Comparison of ENCODE assay signal across 1 cellular context in the genomic region with DNA sequence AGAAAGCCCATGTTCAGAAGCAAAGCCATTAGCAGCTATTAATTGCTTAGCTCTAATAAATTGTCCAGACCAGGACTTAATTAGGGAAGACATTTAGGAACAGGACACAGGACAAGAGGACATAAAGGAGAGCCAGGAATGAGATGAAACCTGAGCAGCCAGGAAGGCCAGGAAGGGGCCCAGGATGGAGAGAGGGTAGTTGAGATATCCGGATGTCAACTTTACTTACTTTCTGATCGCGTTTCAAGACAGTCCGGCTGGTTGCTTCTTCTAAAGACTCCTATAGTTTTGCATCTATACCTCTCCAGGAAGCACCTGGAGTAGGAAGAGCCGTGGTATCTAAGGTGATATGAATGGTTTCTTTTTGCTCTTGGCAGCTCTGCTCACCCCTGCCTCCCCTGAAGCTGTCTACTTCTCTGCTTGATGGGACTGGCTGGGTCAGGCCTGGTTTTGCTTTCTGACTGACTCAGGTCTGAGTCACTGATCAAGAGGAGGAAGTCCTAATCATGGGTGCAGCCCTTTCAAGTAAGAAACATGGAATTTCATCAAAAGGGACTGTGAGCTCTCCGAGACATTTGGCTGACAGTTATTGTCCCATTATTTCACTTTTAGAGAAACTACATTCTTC.
A peak's percentile ranks its signal among the peaks of the same experiment; 100 is the strongest.
TF ChIP-seq lines count a peak whose summit lies in the region.

No MANE protein-coding gene starts in this region.

TF ChIP-seq in SK-N-SH, 30 proteins besides CTCF, POLR2A, EP300 and RAD21 (continued from another document):
- TF ChIP-seq, protein P1, sequence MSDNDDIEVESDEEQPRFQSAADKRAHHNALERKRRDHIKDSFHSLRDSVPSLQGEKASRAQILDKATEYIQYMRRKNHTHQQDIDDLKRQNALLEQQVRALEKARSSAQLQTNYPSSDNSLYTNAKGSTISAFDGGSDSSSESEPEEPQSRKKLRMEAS (IDR thresholded peaks at IDR 0.05; ENCODE audit: low read depth): no peak
- TF ChIP-seq FOSL2 (IDR thresholded peaks at IDR 0.05; ENCODE audit: borderline replicate concordance, low read depth) (peak; percentile 77; the same call in 1 of the 2 replicates), FOXM1 (IDR thresholded peaks at IDR 0.05; ENCODE audit: low read depth) (no peak), EZH2phosphoT487 (IDR thresholded peaks at IDR 0.05; ENCODE audit: borderline replicate concordance, low read depth) (no peak), GATA2 (CRISPR knock-in tag; IDR thresholded peaks at IDR 0.05) (no peak), ELF1 (IDR thresholded peaks at IDR 0.05) (no peak), JUND (IDR thresholded peaks at IDR 0.05) (peak; percentile 69), NRF1 (IDR thresholded peaks at IDR 0.05; ENCODE audit: low read depth, low read length) (no peak), NFIC (IDR thresholded peaks at IDR 0.05; ENCODE audit: borderline replicate concordance) (no peak), TCF12 (IDR thresholded peaks at IDR 0.05) (peak; percentile 69)
- TF ChIP-seq, protein P2, sequence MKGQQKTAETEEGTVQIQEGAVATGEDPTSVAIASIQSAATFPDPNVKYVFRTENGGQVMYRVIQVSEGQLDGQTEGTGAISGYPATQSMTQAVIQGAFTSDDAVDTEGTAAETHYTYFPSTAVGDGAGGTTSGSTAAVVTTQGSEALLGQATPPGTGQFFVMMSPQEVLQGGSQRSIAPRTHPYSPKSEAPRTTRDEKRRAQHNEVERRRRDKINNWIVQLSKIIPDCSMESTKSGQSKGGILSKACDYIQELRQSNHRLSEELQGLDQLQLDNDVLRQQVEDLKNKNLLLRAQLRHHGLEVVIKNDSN (IDR thresholded peaks at IDR 0.05; ENCODE audit: borderline replicate concordance, low read depth): no peak
- TF ChIP-seq, protein P3, sequence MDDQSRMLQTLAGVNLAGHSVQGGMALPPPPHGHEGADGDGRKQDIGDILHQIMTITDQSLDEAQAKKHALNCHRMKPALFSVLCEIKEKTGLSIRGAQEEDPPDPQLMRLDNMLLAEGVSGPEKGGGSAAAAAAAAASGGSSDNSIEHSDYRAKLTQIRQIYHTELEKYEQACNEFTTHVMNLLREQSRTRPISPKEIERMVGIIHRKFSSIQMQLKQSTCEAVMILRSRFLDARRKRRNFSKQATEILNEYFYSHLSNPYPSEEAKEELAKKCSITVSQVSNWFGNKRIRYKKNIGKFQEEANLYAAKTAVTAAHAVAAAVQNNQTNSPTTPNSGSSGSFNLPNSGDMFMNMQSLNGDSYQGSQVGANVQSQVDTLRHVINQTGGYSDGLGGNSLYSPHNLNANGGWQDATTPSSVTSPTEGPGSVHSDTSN (IDR thresholded peaks at IDR 0.05): peak; percentile 44; the same call in 1 of the 2 replicates
TF ChIP-seq in SK-N-SH: peak in this region for 4.
